ENCODE assay signal across 8 cellular contexts in genomic region chr6:92777146-92777740, GRCh38.
DNase-seq lines count a peak whose midpoint lies in the region; TF ChIP-seq lines count a peak whose summit lies in the region.

No MANE protein-coding gene starts in this region.

- no peaks in the 10 kb centered on the region for H3K79me2 ChIP-seq in SU-DHL-6 (ENCODE audit: insufficient read depth, low read length)

- H3K27ac ChIP-seq in SU-DHL-6 (ENCODE audit: low read depth, low read length): no peak overlapping the region

- no peak overlapping the region for H3K4me2 ChIP-seq in SU-DHL-6 (ENCODE audit: low read depth, low read length, poor library complexity, severe bottlenecking)

- no peaks in the 10 kb centered on the region for H4K20me1 ChIP-seq in SU-DHL-6 (ENCODE audit: low read depth, low read length)

- no peaks in the 10 kb centered on the region for H3K9me2 ChIP-seq in SU-DHL-6 (replicated peaks; ENCODE audit: insufficient read depth, low read length)

- H2AFZ ChIP-seq in SU-DHL-6 (ENCODE audit: low read depth, low read length, severe bottlenecking): no peak overlapping the region

- no peaks in the 10 kb centered on the region for H3F3A ChIP-seq in SU-DHL-6 (ENCODE audit: insufficient read depth)

- H3K9ac ChIP-seq in SU-DHL-6 (ENCODE audit: low read length): no peak overlapping the region

- H3K36me3 ChIP-seq in SU-DHL-6 (ENCODE audit: low read length): no peaks in the 10 kb centered on the region

- peak; percentile 50 for DNase-seq in NCI-H510A treated with DMSO at 0.1 percent for 48 hours (lab: John Stamatoyannopoulos, UW)
- no peak for DNase-seq in NCI-H510A (lab: John Stamatoyannopoulos, UW)
- DNase-seq in NAMALWA (ENCODE audit: low spot score): peak; percentile 72
- peak; percentile 66 for DNase-seq in left kidney (ENCODE audit: low read depth, low spot score)
- DNase-seq in activated T-cell treated with anti-CD3 and anti-CD28 coated beads, Interleukin-2, amount 50 U/mL, for 48 hours: no peak
- DNase-seq in COLO829 (ENCODE audit: low spot score): no peak
- DNase-seq in activated naive CD4-positive, alpha-beta T cell (lab: John Stamatoyannopoulos, UW): no peak

- TF ChIP-seq CTCF in SU-DHL-6 (IDR thresholded peaks at IDR 0.05; ENCODE audit: insufficient read depth, low read length, poor library complexity, severe bottlenecking): peak; percentile 12

- H3K27me3 ChIP-seq in SU-DHL-6 (ENCODE audit: low read length): no peaks in the 10 kb centered on the region

- H3K9me3 ChIP-seq in SU-DHL-6 (ENCODE audit: insufficient read depth, low read length): no peaks in the 10 kb centered on the region

- H3K4me3 ChIP-seq in SU-DHL-6 (ENCODE audit: insufficient read depth, low read length, poor library complexity, severe bottlenecking): no peak overlapping the region

Comparison
In these comparisons a context has a peak if more than half of its experiments do, and no peak if none do; other contexts are left out.
1. DNase-seq: peak in NCI-H510A treated with DMSO at 0.1 percent for 48 hours (single experiment), NAMALWA (single experiment) and left kidney (single experiment); none in NCI-H510A (single experiment), activated T-cell treated with anti-CD3 and anti-CD28 coated beads, Interleukin-2, amount 50 U/mL, for 48 hours (0 of 2), COLO829 (single experiment) and activated naive CD4-positive, alpha-beta T cell (0 of 4).